In the genomic region with DNA sequence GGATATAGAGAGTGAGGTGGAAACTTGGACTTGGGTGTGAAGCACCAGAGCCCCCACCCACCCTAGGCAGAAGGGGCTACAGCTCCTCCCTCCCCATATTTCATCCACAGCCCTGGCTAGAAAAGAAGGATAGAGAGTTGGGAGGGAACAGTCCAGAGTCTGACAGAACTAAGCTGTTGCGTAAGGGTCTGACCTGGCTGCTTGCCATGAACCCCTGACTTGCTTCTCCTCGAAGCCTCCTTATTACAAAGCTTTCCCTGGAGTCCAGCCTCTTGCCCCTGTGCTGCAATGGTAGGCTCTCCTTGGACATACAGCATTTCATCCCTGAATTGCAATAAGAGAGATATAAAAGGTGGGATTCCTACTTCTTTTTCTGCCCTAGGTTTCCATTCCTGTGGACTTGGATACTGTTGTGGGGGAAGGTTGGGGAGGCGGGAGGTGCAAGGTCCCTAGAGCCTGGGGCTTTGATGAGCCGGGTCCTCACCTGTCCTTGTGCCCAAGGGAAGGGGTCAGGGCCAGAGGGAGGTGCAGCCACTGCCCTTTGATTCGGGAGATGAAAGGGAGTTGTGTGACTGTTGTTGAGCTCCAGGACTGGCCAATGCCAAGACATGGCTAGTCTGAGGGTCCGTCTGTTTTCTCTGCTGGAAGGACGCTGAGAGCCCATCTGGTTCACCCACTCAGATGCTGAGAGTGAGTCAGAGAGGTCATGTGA, we compare ENCODE assay signal across 12 cellular contexts. TPM values are rescaled to one million over a fixed set of nuclear protein-coding genes. Genes with fewer than 3 reads are reported as not detected.
DNase-seq lines count a peak whose midpoint lies in the region; ATAC-seq, FAIRE-seq and TF ChIP-seq lines count a peak whose summit lies in the region.
"Had no signal": no experiment of that assay in that cellular context is flagged by ENCODE, and none has a peak within 500 bp of the region (broad histone marks: within the 10 kb centered on the region; RNA-seq: fewer than 3 reads in every experiment).

No MANE protein-coding gene starts in this region.

- no peak overlapping the region for H3K4me3 ChIP-seq in bronchial epithelial cell (ENCODE audit: low read depth, low read length)
- H3K4me3 ChIP-seq in lower lobe of right lung: no peak overlapping the region
- H3K4me3 ChIP-seq in colonic mucosa: no peak overlapping the region

- TF ChIP-seq RAD21 in Ishikawa (IDR thresholded peaks at IDR 0.05; ENCODE audit: low read depth): no peak

- intact Hi-C loops in lower lobe of right lung (cut with DNase I): no loop called here
- intact Hi-C loops in colonic mucosa (cut with DNase I): no loop called here

- H3K27me3 ChIP-seq in bronchial epithelial cell (ENCODE audit: control insufficient read depth, insufficient read depth, low read length) (peaks cover 2% of the 10 kb centered on the region), lower lobe of right lung (ENCODE audit: low read depth) (peaks cover 35% of the 10 kb centered on the region), colonic mucosa (no peaks in the 10 kb centered on the region)

- DNase-seq in CD1c-positive myeloid dendritic cell (ENCODE audit: extremely low spot score) (peak; percentile 60), bronchial epithelial cell (ENCODE audit: low read depth) (peak; percentile 54), lower lobe of right lung (peak; percentile 82), NCI-H2196 treated with DMSO at 0.1 percent for 48 hours (lab: John Stamatoyannopoulos, UW; ENCODE audit: unreplicated experiment) (no peak), NCI-H146 treated with DMSO at 0.1 percent for 48 hours (lab: John Stamatoyannopoulos, UW; ENCODE audit: unreplicated experiment) (no peak), colonic mucosa (no peak)
- DNase-seq: CD4-positive, CD25-positive, alpha-beta regulatory T cell; NCI-H1092 treated with DMSO at 0.1 percent for 48 hours; retina had no signal

- H3K9ac ChIP-seq in colonic mucosa (ENCODE audit: low read depth in 2 of 2, low read length in 2 of 2): no peak overlapping the region

- H3K4me1 ChIP-seq in lower lobe of right lung (no peaks in the 10 kb centered on the region), colonic mucosa (no peaks in the 10 kb centered on the region)

- H3K9me3 ChIP-seq in lower lobe of right lung (no peaks in the 10 kb centered on the region), colonic mucosa (no peaks in the 10 kb centered on the region)

- no peak for TF ChIP-seq CTCF in bronchial epithelial cell (IDR thresholded peaks at IDR 0.05; ENCODE audit: insufficient read depth, low read length, severe bottlenecking)
- TF ChIP-seq CTCF in lower lobe of right lung (IDR thresholded peaks at IDR 0.05): no peak
- TF ChIP-seq CTCF in colonic mucosa (IDR thresholded peaks at IDR 0.05): no peak

- ATAC-seq in lower lobe of right lung: peak; percentile 11 to 15
- ATAC-seq in HG03175 (IDR thresholded peaks at IDR 0.05; ENCODE audit: unreplicated experiment): no peak

- H3K36me3 ChIP-seq in bronchial epithelial cell (ENCODE audit: control insufficient read depth, insufficient read depth, low read length) (no peaks in the 10 kb centered on the region), lower lobe of right lung (no peaks in the 10 kb centered on the region), colonic mucosa (no peaks in the 10 kb centered on the region)

- no peak for FAIRE-seq in bronchial epithelial cell (lab: Jason Lieb, UNC)

- TF ChIP-seq EP300 in Ishikawa (IDR thresholded peaks at IDR 0.05; ENCODE audit: borderline replicate concordance): no peak

- H3K27ac ChIP-seq in lower lobe of right lung (no peak overlapping the region), colonic mucosa (no peak overlapping the region)

TF ChIP-seq in Ishikawa, 13 proteins besides CTCF, POLR2A, EP300 and RAD21:
- no peak for TF ChIP-seq EGR1 (IDR thresholded peaks at IDR 0.05)
- TF ChIP-seq, protein P1, sequence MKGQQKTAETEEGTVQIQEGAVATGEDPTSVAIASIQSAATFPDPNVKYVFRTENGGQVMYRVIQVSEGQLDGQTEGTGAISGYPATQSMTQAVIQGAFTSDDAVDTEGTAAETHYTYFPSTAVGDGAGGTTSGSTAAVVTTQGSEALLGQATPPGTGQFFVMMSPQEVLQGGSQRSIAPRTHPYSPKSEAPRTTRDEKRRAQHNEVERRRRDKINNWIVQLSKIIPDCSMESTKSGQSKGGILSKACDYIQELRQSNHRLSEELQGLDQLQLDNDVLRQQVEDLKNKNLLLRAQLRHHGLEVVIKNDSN (IDR thresholded peaks at IDR 0.05): peak; percentile 73

RNA-seq across cellular contexts. Expression of a gene that starts 2.7 kb away (rescaled TPM):
- total RNA-seq in bronchial epithelial cell (under 0.01 and 0.13 TPM in 2 replicates), lower lobe of right lung (not detected), colonic mucosa (under 1 TPM in 1 of 2 donors, not detected in 1; 0.12 TPM)
- total RNA-seq: activated naive CD4-positive, alpha-beta T cell treated with anti-CD3 and anti-CD28 coated beads, Interleukin-2, amount 50 U/mL, for 72 hours; CD4-positive, CD25-positive, alpha-beta regulatory T cell had no signal

RNA-seq across cellular contexts. Expression of a gene that starts 33.4 kb away (rescaled TPM):
- total RNA-seq in bronchial epithelial cell (0.77 TPM in 1 of 2 replicates, not detected in the other), lower lobe of right lung (not detected), colonic mucosa (not detected)
- total RNA-seq: CD4-positive, CD25-positive, alpha-beta regulatory T cell had no signal

RNA-seq across cellular contexts. Expression of a gene that starts 33.6 kb away (rescaled TPM):
- 281 and 377 TPM in 2 replicates for total RNA-seq in bronchial epithelial cell
- 117 TPM for total RNA-seq in lower lobe of right lung
- 100 to 1,000 TPM; 125 to 294 TPM for total RNA-seq in colonic mucosa

Comparison
In these comparisons a context has a peak if more than half of its experiments do, and no peak if none do; other contexts are left out.
1. DNase-seq: peak in CD1c-positive myeloid dendritic cell (single experiment), bronchial epithelial cell (single experiment) and lower lobe of right lung (single experiment); none in NCI-H2196 treated with DMSO at 0.1 percent for 48 hours (single experiment), NCI-H146 treated with DMSO at 0.1 percent for 48 hours (single experiment) and colonic mucosa (single experiment).